In genomic region chr7:24573554-24574338, GRCh38 we compare ENCODE assay signal across 8 cellular contexts. TPM values are rescaled to one million over a fixed set of nuclear protein-coding genes. Genes with fewer than 3 reads are reported as not detected.
DNase-seq lines count a peak whose midpoint lies in the region; ATAC-seq, FAIRE-seq and TF ChIP-seq lines count a peak whose summit lies in the region.

No MANE protein-coding gene starts in this region.

- H3K4me3 ChIP-seq in A549 (peak overlapping the region; percentile 65), epithelial cell of proximal tubule (ENCODE audit: low read depth, low read length) (peak overlapping the region; percentile 85), mucosa of stomach (ENCODE audit: low read length) (peak overlapping the region; percentile 32)

- ATAC-seq in A549 (peak; percentile 66 to 69), GM18505 (IDR thresholded peaks at IDR 0.05; ENCODE audit: unreplicated experiment) (peak; percentile 33), HG02884 (IDR thresholded peaks at IDR 0.05; ENCODE audit: unreplicated experiment) (peak; percentile 26)

- peaks cover 24% of the 10 kb centered on the region for H3K4me1 ChIP-seq in A549
- H3K4me1 ChIP-seq in mucosa of stomach (ENCODE audit: control insufficient read depth, insufficient read depth, low read length) = no peaks in the 10 kb centered on the region

- H3K27me3 ChIP-seq in mucosa of stomach (ENCODE audit: control insufficient read depth, insufficient read depth, low read length) = peaks cover 33% of the 10 kb centered on the region

- H3K9ac ChIP-seq in mucosa of stomach (ENCODE audit: low read length) = peak overlapping the region; percentile 49

- H3K27ac ChIP-seq in A549 = peak overlapping the region; percentile 86 to 95

- POLR2A ChIA-PET in A549 (lab: Yijun Ruan, JAX) = interaction anchor here (1.1 to 1.6 kb wide), 2 partner anchors 96 to 551 kb away, joined by 3 to 4 read pairs; partner anchors contain the start of gene CYCS

- under 1% methylated on average over 22 of the region's 101 CpGs for WGBS in A549 (ENCODE audit: missing lambda C conversion rate)

- TF ChIP-seq POLR2A in A549 (IDR thresholded peaks at IDR 0.05; ENCODE audit: low read length) (no peak), GM18505 (IDR thresholded peaks at IDR 0.05; ENCODE audit: borderline replicate concordance, extremely low read depth, insufficient read depth, insufficient read length) (peak; percentile 47)

- FAIRE-seq in A549 (lab: Jason Lieb, UNC) = no peak

- H3K4me2 ChIP-seq in A549 = peak overlapping the region; percentile 91

- H3K9me3 ChIP-seq in A549 (no peaks in the 10 kb centered on the region), mucosa of stomach (ENCODE audit: control insufficient read depth, low read length) (no peaks in the 10 kb centered on the region)

- no peak; the same call in 2 of the 3 replicates for TF ChIP-seq CTCF in A549 (IDR thresholded peaks at IDR 0.05)
- no peak for TF ChIP-seq CTCF in epithelial cell of proximal tubule (conservative IDR thresholded peaks at IDR 0.05; ENCODE audit: low read depth, low read length)

- DNase-seq in A549 (ENCODE audit: low read depth in 1 of 2, low spot score in 1 of 2) (peak; percentile 31 to 44), NCI-H2171 treated with DMSO at 0.1 percent for 48 hours (lab: John Stamatoyannopoulos, UW) (peak; percentile 28), epithelial cell of proximal tubule (ENCODE audit: low read depth) (no peak), stromal cell of bone marrow (ENCODE audit: low read depth) (peak; percentile 27)
- peak; percentile 52 for DNase-seq in activated CD8-positive, alpha-beta memory T cell treated with anti-CD3 and anti-CD28 coated beads, Interleukin-2, amount 50 U/mL, for 4 hours

- CTCF ChIA-PET in A549 (lab: Yijun Ruan, JAX) = interaction anchor here (0.7 to 6.8 kb wide), 4 partner anchors 92 to 522 kb away, joined by 3 to 58 read pairs (median 4); no protein-coding TSS in a partner anchor

- H3K36me3 ChIP-seq in mucosa of stomach (ENCODE audit: control insufficient read depth, insufficient read depth, low read length) = no peaks in the 10 kb centered on the region

- TF ChIP-seq EP300 in A549 (IDR thresholded peaks at IDR 0.05) = no peak

- TF ChIP-seq RAD21 in A549 (conservative IDR thresholded peaks at IDR 0.05 in 1 of 2, IDR thresholded peaks at IDR 0.05 in 1 of 2) = no peak

TF ChIP-seq in A549, 52 proteins besides CTCF, POLR2A, EP300 and RAD21 (continues in another document):
- TF ChIP-seq HMGXB4 (CRISPR knock-in tag; IDR thresholded peaks at IDR 0.05; ENCODE audit: borderline replicate concordance) (no peak), NR3C1 (IDR thresholded peaks at IDR 0.05) (no peak), HOXB13 (CRISPR knock-in tag; IDR thresholded peaks at IDR 0.05; ENCODE audit: low read depth) (no peak), KDM1A (IDR thresholded peaks at IDR 0.05; ENCODE audit: low read depth) (no peak), PBX3 (IDR thresholded peaks at IDR 0.05) (no peak; the same call in 1 of the 2 replicates), CBX8 (IDR thresholded peaks at IDR 0.05) (no peak), ZC3H11A (IDR thresholded peaks at IDR 0.05) (no peak), MAX (IDR thresholded peaks at IDR 0.05) (peak; percentile 38; the same call in 1 of the 2 replicates), BCL3 (IDR thresholded peaks at IDR 0.05) (0 out of 3 replicates have a peak, but pooled peaks have one; percentile 14), RCOR1 (IDR thresholded peaks at IDR 0.05; ENCODE audit: low read depth, low read length) (no peak), E2F6 (IDR thresholded peaks at IDR 0.05; ENCODE audit: borderline replicate concordance, low read depth) (no peak), GATA3 (IDR thresholded peaks at IDR 0.05; ENCODE audit: borderline replicate concordance) (no peak), TP53 (CRISPR knock-in tag; IDR thresholded peaks at IDR 0.05) (no peak), RARB (CRISPR knock-in tag; IDR thresholded peaks at IDR 0.05) (no peak), ELK1 (IDR thresholded peaks at IDR 0.05; ENCODE audit: low read depth, low read length) (no peak), EHMT2 (IDR thresholded peaks at IDR 0.05; ENCODE audit: low read depth) (no peak), EHF (CRISPR knock-in tag; IDR thresholded peaks at IDR 0.05) (no peak), JUNB (IDR thresholded peaks at IDR 0.05) (no peak), ATOH8 (CRISPR knock-in tag; IDR thresholded peaks at IDR 0.05; ENCODE audit: low read depth) (no peak), MYC (IDR thresholded peaks at IDR 0.05; ENCODE audit: borderline replicate concordance, low read length) (0 out of 2 replicates have a peak, but pooled peaks have one; percentile 51), HOXA7 (CRISPR knock-in tag; IDR thresholded peaks at IDR 0.05) (no peak), ZNF302 (CRISPR knock-in tag; IDR thresholded peaks at IDR 0.05) (no peak), CEBPB (IDR thresholded peaks at IDR 0.05) (no peak), RFX5 (IDR thresholded peaks at IDR 0.05) (no peak), NPAS2 (CRISPR knock-in tag; IDR thresholded peaks at IDR 0.05; ENCODE audit: borderline replicate concordance) (no peak), PHF8 (IDR thresholded peaks at IDR 0.05; ENCODE audit: borderline replicate concordance, low read depth) (peak; percentile 33; the same call in 1 of the 2 replicates), RNF2 (IDR thresholded peaks at IDR 0.05; ENCODE audit: borderline replicate concordance, low read depth) (no peak)

RNA-seq across cellular contexts. Expression of gene PALS2, which starts 0.5 kb away (rescaled TPM):
- polyA plus RNA-seq in A549 (2011; rRNA removed) (12.5 and 17.8 TPM in 2 replicates), A549 (2017; fragmentation: RNase III; extraction: RNeasy Plus Mini Kit Qiagen cat#74134 plus additional on column Dnase treatment) (16.2 to 19.8 TPM (median 16.4 TPM) in 3 replicates)
- polyA plus RNA-seq in A549 (2012; cell fraction: cytosol; rRNA removed) = 7.9 and 9.8 TPM in 2 replicates
- 2.3 and 2.9 TPM in 2 replicates for polyA plus RNA-seq in A549 (2012; cell fraction: nucleus; rRNA removed)
- 10.8 and 11.3 TPM in 2 replicates for polyA minus RNA-seq in A549 (2011; rRNA and poly(A)+ RNA removed)
- 4.6 and 6.0 TPM in 2 replicates for total RNA-seq in epithelial cell of proximal tubule

Comparison
In these comparisons a context has a peak if more than half of its experiments do, and no peak if none do; other contexts are left out.
1. H3K4me3 ChIP-seq: peak in every context shown above with its lines; median percentile 85 in epithelial cell of proximal tubule; 65 in A549; 32 in mucosa of stomach.